22 cellular contexts compared by ENCODE assay signal in the genomic region with DNA sequence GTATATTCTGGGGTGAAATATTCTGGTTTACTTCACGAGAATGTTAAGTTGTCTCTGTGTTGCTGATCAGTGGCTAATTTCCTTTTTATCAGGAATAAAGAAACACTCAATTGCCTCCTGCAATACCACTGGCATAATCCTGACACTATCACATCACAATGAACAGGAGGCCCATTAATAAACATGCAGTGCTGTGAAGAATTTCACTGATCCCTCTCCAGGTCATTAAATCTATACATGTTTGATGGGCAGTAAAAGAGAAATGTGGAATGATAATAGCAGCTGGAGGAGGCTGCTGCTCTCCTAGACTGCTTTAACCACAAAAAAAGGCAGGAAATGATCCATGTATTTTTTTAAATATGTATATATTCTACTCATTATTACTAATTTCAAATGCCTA.
"Had no signal": no experiment of that assay in that cellular context is flagged by ENCODE, and none has a peak within 500 bp of the region (broad histone marks: within the 10 kb centered on the region; RNA-seq: fewer than 3 reads in every experiment).

No MANE protein-coding gene starts in this region.

- H3K27ac ChIP-seq: SJSA1 had no signal

- H3K9ac ChIP-seq: SK-N-SH had no signal

- DNase-seq: Karpas-422, KG1, MG63, NCI-H1092 treated with DMSO at 0.1 percent for 48 hours, NCI-H1436, NCI-H187, NCI-H2029, NCI-H2081 treated with DMSO at 0.1 percent for 48 hours, NCI-H2171, NCI-H226, NCI-H446, NCI-H510A, NCI-H524 treated with DMSO at 0.1 percent for 48 hours, NCI-H69, NCI-H774, Right ventricle myocardium superior, RPMI8226, SIG-M5, SK-N-SH, SW 1271 had no signal

- H3K4me3 ChIP-seq: MG63, SJSA1 had no signal

- H3K36me3 ChIP-seq: MG63, SJSA1 had no signal

- H3K4me2 ChIP-seq: SK-N-SH had no signal

- FAIRE-seq: RCC 7860 had no signal

- H3K27me3 ChIP-seq: MG63, SJSA1 had no signal

- H3K4me1 ChIP-seq: SJSA1 had no signal
